In genomic region chr12:53340398-53340797, GRCh38 we compare ENCODE assay signal across 2 cellular contexts.
TF ChIP-seq lines count a peak whose summit lies in the region.

No MANE protein-coding gene starts in this region.

TF ChIP-seq in SK-N-SH, 30 proteins besides CTCF, POLR2A, EP300 and RAD21 (continued from another document):
- TF ChIP-seq PBX3 (IDR thresholded peaks at IDR 0.05) (no peak), RCOR1 (IDR thresholded peaks at IDR 0.05; ENCODE audit: low read length) (no peak), SMC3 (IDR thresholded peaks at IDR 0.05; ENCODE audit: low read depth, low read length) (no peak), POLR2AphosphoS5 (IDR thresholded peaks at IDR 0.05; ENCODE audit: low read depth, low read length) (no peak), FOXM1 (IDR thresholded peaks at IDR 0.05; ENCODE audit: low read depth) (no peak), MEF2A (IDR thresholded peaks at IDR 0.05; ENCODE audit: borderline replicate concordance, low read depth) (no peak), CHD2 (IDR thresholded peaks at IDR 0.05; ENCODE audit: low read length, partially characterized antibody) (no peak)

TF ChIP-seq in SK-N-SH treated with all-trans-retinoic acid at 6 μM for 48 hours, 23 proteins besides CTCF, POLR2A, EP300 and RAD21:
- TF ChIP-seq TSHZ2 (CRISPR knock-in tag; IDR thresholded peaks at IDR 0.05) (no peak), ZNF565 (CRISPR knock-in tag; conservative IDR thresholded peaks at IDR 0.05; ENCODE audit: low read depth) (no peak), SNAI2 (CRISPR knock-in tag; IDR thresholded peaks at IDR 0.05) (no peak), ZNF8 (CRISPR knock-in tag; IDR thresholded peaks at IDR 0.05) (no peak), BACH2 (CRISPR knock-in tag; IDR thresholded peaks at IDR 0.05; ENCODE audit: borderline replicate concordance) (no peak), PPARA (CRISPR knock-in tag; IDR thresholded peaks at IDR 0.05; ENCODE audit: borderline replicate concordance) (no peak), CSDC2 (CRISPR knock-in tag; IDR thresholded peaks at IDR 0.05) (no peak)
TF ChIP-seq in SK-N-SH treated with all-trans-retinoic acid at 6 μM for 48 hours: peak in this region for 0.
